ENCODE assay signal across 1 cellular context in the genomic region with DNA sequence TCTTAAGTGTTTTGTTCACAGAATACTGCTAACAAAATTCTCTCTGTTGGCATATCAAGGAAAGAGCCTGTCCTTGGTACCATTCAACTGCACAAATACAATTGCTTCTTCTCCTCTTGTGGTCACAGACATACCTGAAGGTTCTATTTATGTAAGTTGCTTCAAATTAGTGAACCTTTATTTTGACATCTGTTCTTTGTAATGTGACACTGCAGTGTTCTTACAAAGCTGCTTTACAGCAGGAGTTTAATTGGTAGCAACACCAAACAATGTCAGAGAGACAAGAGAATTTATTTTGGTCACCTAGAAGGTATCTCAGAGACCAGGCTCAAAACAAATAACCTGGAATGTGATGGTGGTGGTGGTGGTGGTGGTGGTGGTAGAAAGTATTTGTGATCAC.
TF ChIP-seq lines count a peak whose summit lies in the region.

No MANE protein-coding gene starts in this region.

TF ChIP-seq in GM23338, 12 proteins besides CTCF, POLR2A, EP300 and RAD21 (continued from another document):
- TF ChIP-seq, protein P1, sequence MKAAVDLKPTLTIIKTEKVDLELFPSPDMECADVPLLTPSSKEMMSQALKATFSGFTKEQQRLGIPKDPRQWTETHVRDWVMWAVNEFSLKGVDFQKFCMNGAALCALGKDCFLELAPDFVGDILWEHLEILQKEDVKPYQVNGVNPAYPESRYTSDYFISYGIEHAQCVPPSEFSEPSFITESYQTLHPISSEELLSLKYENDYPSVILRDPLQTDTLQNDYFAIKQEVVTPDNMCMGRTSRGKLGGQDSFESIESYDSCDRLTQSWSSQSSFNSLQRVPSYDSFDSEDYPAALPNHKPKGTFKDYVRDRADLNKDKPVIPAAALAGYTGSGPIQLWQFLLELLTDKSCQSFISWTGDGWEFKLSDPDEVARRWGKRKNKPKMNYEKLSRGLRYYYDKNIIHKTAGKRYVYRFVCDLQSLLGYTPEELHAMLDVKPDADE (IDR thresholded peaks at IDR 0.05), result no peak
